In the genomic region with DNA sequence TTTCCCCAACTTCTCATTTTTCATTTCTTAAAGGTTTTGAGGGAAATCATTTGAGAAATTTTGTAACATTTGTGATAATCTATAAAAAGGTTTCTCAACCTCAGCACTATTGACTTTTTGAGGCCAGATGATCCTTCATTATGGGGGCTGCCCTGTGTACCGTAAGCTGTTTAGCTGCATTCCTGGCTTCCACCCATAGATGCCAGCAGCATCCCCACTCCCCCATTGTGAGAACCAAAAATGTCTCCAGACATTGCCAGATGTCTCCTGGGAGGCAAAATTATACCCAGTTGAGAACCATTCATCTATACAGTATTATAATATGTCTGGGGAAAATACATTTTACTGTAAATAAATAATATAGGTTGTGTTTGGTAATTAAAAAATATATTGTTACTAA, we compare ENCODE assay signal across 14 cellular contexts.
A peak's percentile ranks its signal among the peaks of the same experiment; 100 is the strongest.
DNase-seq lines count a peak whose midpoint lies in the region; ATAC-seq and TF ChIP-seq lines count a peak whose summit lies in the region.
"Had no signal": no experiment of that assay in that cellular context is flagged by ENCODE, and none has a peak within 500 bp of the region (broad histone marks: within the 10 kb centered on the region; RNA-seq: fewer than 3 reads in every experiment).

No MANE protein-coding gene starts in this region.

- H3K36me3 ChIP-seq in cardiac muscle cell: no peaks in the 10 kb centered on the region
- no peaks in the 10 kb centered on the region for H3K36me3 ChIP-seq in PC-3 (ENCODE audit: low read depth, low read length)
- H3K36me3 ChIP-seq: tibial artery had no signal

- peaks cover 0 to 2% of the 10 kb centered on the region in 2 donors for H3K4me1 Mint-ChIP-seq in effector memory CD8-positive, alpha-beta T cell (ENCODE audit: low read depth in 2 of 2)

- H3K27me3 Mint-ChIP-seq in effector memory CD8-positive, alpha-beta T cell: no peaks in the 10 kb centered on the region

- no peak overlapping the region for H3K9ac ChIP-seq in PC-3 (ENCODE audit: low read length)

- POLR2A ChIA-PET in PC-3 (lab: Charles Lee; ENCODE audit: unreplicated experiment): no interaction called here

- intact Hi-C loops in right cardiac atrium (cut with DNase I) (no loop called here), PC-3 (cut with micrococcal nuclease) (loop anchor here (5.0 kb wide), 2 partner anchors 58 to 93 kb away; no protein-coding TSS in a partner anchor)

- H3K27me3 ChIP-seq in cardiac muscle cell: no peaks in the 10 kb centered on the region
- H3K27me3 ChIP-seq in right cardiac atrium (ENCODE audit: control insufficient read depth, insufficient read depth): no peaks in the 10 kb centered on the region
- H3K27me3 ChIP-seq in PC-3 (ENCODE audit: low read length): no peaks in the 10 kb centered on the region
- H3K27me3 ChIP-seq: tibial artery had no signal

- H3K4me1 ChIP-seq in cardiac muscle cell (ENCODE audit: low read depth) (peaks cover 70% of the 10 kb centered on the region), right cardiac atrium (ENCODE audit: control insufficient read depth, insufficient read depth, low read length) (peaks cover 25% of the 10 kb centered on the region), PC-3 (ENCODE audit: insufficient read depth, low read length) (peaks cover 57% of the 10 kb centered on the region)

- H3K79me2 ChIP-seq in PC-3 (ENCODE audit: low read length): no peaks in the 10 kb centered on the region

- BruUV-seq in PC-3 (replicated peaks; lab: Mats Ljungman, UMichigan): no TSS peak

- peaks cover 0 to 3% of the 10 kb centered on the region in 2 donors for H3K9me3 Mint-ChIP-seq in effector memory CD8-positive, alpha-beta T cell

- H3K4me2 ChIP-seq in PC-3 (ENCODE audit: low read length): no peak overlapping the region

- H3F3A ChIP-seq in PC-3 (ENCODE audit: low read length, unreplicated experiment): peaks cover 10% of the 10 kb centered on the region

- H3K4me3 Mint-ChIP-seq in effector memory CD8-positive, alpha-beta T cell: no peak overlapping the region

- DNase-seq in cardiac muscle cell (ENCODE audit: low read depth in 1 of 2, low spot score in 1 of 2) (peak; percentile 35 to 48), right cardiac atrium (no peak), PC-3 (no peak), fibroblast of villous mesenchyme (ENCODE audit: low read depth) (no peak), NCI-H2196 (lab: John Stamatoyannopoulos, UW; ENCODE audit: unreplicated experiment) (no peak)
- DNase-seq in effector memory CD8-positive, alpha-beta T cell: no peak
- DNase-seq: amniotic stem cell; effector CD4-positive, alpha-beta T cell; GDM1; NCI-H1930; RPMI8226; tibial artery had no signal

- ATAC-seq in right cardiac atrium: no peak
- no peak for ATAC-seq in PC-3
- ATAC-seq in GM18861 (IDR thresholded peaks at IDR 0.05; ENCODE audit: unreplicated experiment): no peak
- no peak for ATAC-seq in effector memory CD8-positive, alpha-beta T cell (replicated peaks)
- no peak for ATAC-seq in HG03175 (IDR thresholded peaks at IDR 0.05; ENCODE audit: unreplicated experiment)

- WGBS in right cardiac atrium: 71% methylated on average over 1 of the region's 1 CpG

- CTCF ChIA-PET in PC-3 (lab: Charles Lee): interaction anchor here (0.7 kb wide), 1 partner anchor 462 kb away, joined by 3 read pairs; no protein-coding TSS in a partner anchor

- H3K9me2 ChIP-seq in PC-3 (replicated peaks; ENCODE audit: low read length): no peaks in the 10 kb centered on the region

- H2AFZ ChIP-seq in PC-3 (ENCODE audit: low read length): no peak overlapping the region

- H3K36me3 Mint-ChIP-seq in effector memory CD8-positive, alpha-beta T cell (ENCODE audit: insufficient read depth): no peaks in the 10 kb centered on the region

- TF ChIP-seq CTCF in cardiac muscle cell (IDR thresholded peaks at IDR 0.05; ENCODE audit: low read depth, low read length): peak; percentile 33
- TF ChIP-seq CTCF in PC-3 (conservative IDR thresholded peaks at IDR 0.05; ENCODE audit: low read depth, low read length): peak; percentile 39; the same call in 1 of the 2 replicates
- TF ChIP-seq CTCF in fibroblast of villous mesenchyme (IDR thresholded peaks at IDR 0.05; ENCODE audit: insufficient read depth, low read depth, low read length): peak; percentile 29

- no peak overlapping the region for H3K4me3 ChIP-seq in cardiac muscle cell
- H3K4me3 ChIP-seq in right cardiac atrium (ENCODE audit: low read length): no peak overlapping the region
- no peak overlapping the region for H3K4me3 ChIP-seq in PC-3 (ENCODE audit: low read length)
- H3K4me3 ChIP-seq in fibroblast of villous mesenchyme (ENCODE audit: low read depth, low read length): no peak overlapping the region
- H3K4me3 ChIP-seq: tibial artery had no signal

- no peak overlapping the region for H3K27ac Mint-ChIP-seq in effector memory CD8-positive, alpha-beta T cell

- peak overlapping the region; percentile 89 for H3K27ac ChIP-seq in cardiac muscle cell
- no peak overlapping the region for H3K27ac ChIP-seq in right cardiac atrium (ENCODE audit: low read length)
- no peak overlapping the region for H3K27ac ChIP-seq in PC-3 (ENCODE audit: low read length)
- H3K27ac ChIP-seq: tibial artery had no signal

- no peaks in the 10 kb centered on the region for H3K9me3 ChIP-seq in cardiac muscle cell (ENCODE audit: low read depth)
- no peaks in the 10 kb centered on the region for H3K9me3 ChIP-seq in right cardiac atrium (ENCODE audit: control insufficient read depth, low read length)
- H3K9me3 ChIP-seq in PC-3 (ENCODE audit: low read length): no peaks in the 10 kb centered on the region
- H3K9me3 ChIP-seq: tibial artery had no signal

- no peaks in the 10 kb centered on the region for H4K20me1 ChIP-seq in PC-3 (ENCODE audit: low read length)

Comparison
In these comparisons a context has a peak if more than half of its experiments do, and no peak if none do; other contexts are left out.
1. DNase-seq: peak in cardiac muscle cell (2 of 2); none in right cardiac atrium (0 of 3), PC-3 (single experiment), fibroblast of villous mesenchyme (single experiment), effector memory CD8-positive, alpha-beta T cell (0 of 3) and NCI-H2196 (single experiment).
2. Peak in every context shown above with its lines, with median percentiles within 50 percentile points of each other: CTCF ChIP-seq.